Comparison of ENCODE assay signal across 10 cellular contexts in the genomic region with DNA sequence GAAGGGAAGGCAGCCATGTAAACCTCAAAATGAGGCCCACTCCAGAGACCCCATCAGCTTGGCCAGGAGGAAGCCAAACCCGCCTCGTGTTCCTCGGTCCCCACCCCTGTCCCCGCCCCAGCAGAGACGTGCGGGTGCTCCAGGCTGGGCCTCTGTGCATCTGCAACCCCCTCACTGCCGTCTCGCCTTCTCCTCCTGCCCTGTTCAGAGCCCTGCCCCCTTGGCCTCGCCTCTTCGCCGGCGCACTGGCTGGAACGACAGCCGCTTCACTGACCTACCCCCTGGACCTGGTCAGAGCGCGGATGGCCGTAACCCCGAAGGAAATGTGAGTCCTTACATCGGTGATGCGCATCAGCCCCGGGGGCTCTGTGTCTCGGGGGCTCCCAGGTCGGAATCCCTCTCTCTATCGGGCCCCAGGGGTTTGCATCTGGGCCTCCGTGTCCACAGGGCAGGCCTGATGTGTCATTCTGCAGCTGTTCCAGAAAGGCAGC. TPM values are rescaled to one million over a fixed set of nuclear protein-coding genes. Genes with fewer than 3 reads are reported as not detected.
DNase-seq lines count a peak whose midpoint lies in the region; ATAC-seq lines count a peak whose summit lies in the region.
"Had no signal": no experiment of that assay in that cellular context is flagged by ENCODE, and none has a peak within 500 bp of the region (broad histone marks: within the 10 kb centered on the region; RNA-seq: fewer than 3 reads in every experiment).

No MANE protein-coding gene starts in this region.

- peak in 1 of 2 donors; percentile 33 for ATAC-seq in stimulated activated naive B cell treated with anti-CD40 and anti-IgM and Interleukin-4, amounts not matched to agents 10 μg/mL and 1 μg/mL and 100 μg/mL, for 72 hours (replicated peaks)
- ATAC-seq in HG03139 (IDR thresholded peaks at IDR 0.05; ENCODE audit: unreplicated experiment): no peak
- ATAC-seq: activated naive CD8-positive, alpha-beta T cell treated with anti-CD3 and anti-CD28 coated beads, Interleukin-2, amount 50 U/mL, for 24 hours had no signal

- peak; percentile 67 for DNase-seq in HK-2 (ENCODE audit: unreplicated experiment)
- peak; percentile 21 for DNase-seq in iris pigment epithelial cell (ENCODE audit: low read depth)
- DNase-seq in stimulated activated naive B cell treated with anti-CD40 and anti-IgM and Interleukin-4, amounts not matched to agents 10 μg/mL and 1 μg/mL and 100 μg/mL, for 72 hours: no peak
- no peak for DNase-seq in A172 (ENCODE audit: low spot score)
- no peak for DNase-seq in activated CD4-positive, alpha-beta T cell treated with anti-CD3 and anti-CD28 coated beads, Interleukin-2, amount 10 ng/mL, durations not matched to agents 7 days and 5 days
- no peak for DNase-seq in HPDE6-E6E7 (ENCODE audit: extremely low spot score)
- DNase-seq: activated naive CD8-positive, alpha-beta T cell treated with anti-CD3 and anti-CD28 coated beads, Interleukin-2, amount 50 U/mL, for 24 hours; NK-92 treated with Interleukin-12 subunit alpha and Interleukin-12 subunit beta, amount 100 ng/mL, for 24 hours had no signal

- H3K27ac Mint-ChIP-seq in dendritic cell treated with granulocyte-macrophage colony-stimulating factor and Interleukin-4, amounts not matched to agents 40 ng/mL and 50 ng/mL, for 4 days: no peak overlapping the region
- H3K27ac Mint-ChIP-seq in stimulated activated naive B cell treated with anti-CD40 and anti-IgM and Interleukin-4, amounts not matched to agents 10 μg/mL and 1 μg/mL and 100 μg/mL, for 72 hours: peak overlapping the region; percentile 59
- no peak overlapping the region for H3K27ac Mint-ChIP-seq in activated CD4-positive, alpha-beta T cell treated with anti-CD3 and anti-CD28 coated beads, Interleukin-2, amount 10 ng/mL, durations not matched to agents 7 days and 5 days
- H3K27ac Mint-ChIP-seq: activated naive CD8-positive, alpha-beta T cell treated with anti-CD3 and anti-CD28 coated beads, Interleukin-2, amount 50 U/mL, for 24 hours had no signal

- peak overlapping the region; percentile 35 for H3K4me3 Mint-ChIP-seq in dendritic cell treated with granulocyte-macrophage colony-stimulating factor and Interleukin-4, amounts not matched to agents 40 ng/mL and 50 ng/mL, for 4 days
- H3K4me3 Mint-ChIP-seq in stimulated activated naive B cell treated with anti-CD40 and anti-IgM and Interleukin-4, amounts not matched to agents 10 μg/mL and 1 μg/mL and 100 μg/mL, for 72 hours: peak overlapping the region; percentile 73 to 80
- no peak overlapping the region for H3K4me3 Mint-ChIP-seq in activated CD4-positive, alpha-beta T cell treated with anti-CD3 and anti-CD28 coated beads, Interleukin-2, amount 10 ng/mL, durations not matched to agents 7 days and 5 days
- H3K4me3 Mint-ChIP-seq: activated naive CD8-positive, alpha-beta T cell treated with anti-CD3 and anti-CD28 coated beads, Interleukin-2, amount 50 U/mL, for 24 hours had no signal

- no peaks in the 10 kb centered on the region for H3K4me1 Mint-ChIP-seq in dendritic cell treated with granulocyte-macrophage colony-stimulating factor and Interleukin-4, amounts not matched to agents 40 ng/mL and 50 ng/mL, for 4 days (ENCODE audit: low read depth)
- peaks cover 3 to 30% of the 10 kb centered on the region in 2 donors for H3K4me1 Mint-ChIP-seq in stimulated activated naive B cell treated with anti-CD40 and anti-IgM and Interleukin-4, amounts not matched to agents 10 μg/mL and 1 μg/mL and 100 μg/mL, for 72 hours
- H3K4me1 Mint-ChIP-seq in activated CD4-positive, alpha-beta T cell treated with anti-CD3 and anti-CD28 coated beads, Interleukin-2, amount 10 ng/mL, durations not matched to agents 7 days and 5 days: no peaks in the 10 kb centered on the region
- H3K4me1 Mint-ChIP-seq: activated naive CD8-positive, alpha-beta T cell treated with anti-CD3 and anti-CD28 coated beads, Interleukin-2, amount 50 U/mL, for 24 hours had no signal

- CTCF ChIA-PET in activated CD4-positive, alpha-beta T cell treated with anti-CD3 and anti-CD28 coated beads, Interleukin-2, amount 10 ng/mL, durations not matched to agents 7 days and 5 days (lab: Charles Lee): interaction anchor here (0.7 kb wide), 1 partner anchor 15 kb away, joined by 3 read pairs; no protein-coding TSS in a partner anchor

- no peaks in the 10 kb centered on the region for H3K9me3 Mint-ChIP-seq in dendritic cell treated with granulocyte-macrophage colony-stimulating factor and Interleukin-4, amounts not matched to agents 40 ng/mL and 50 ng/mL, for 4 days
- H3K9me3 Mint-ChIP-seq in stimulated activated naive B cell treated with anti-CD40 and anti-IgM and Interleukin-4, amounts not matched to agents 10 μg/mL and 1 μg/mL and 100 μg/mL, for 72 hours: no peaks in the 10 kb centered on the region
- no peaks in the 10 kb centered on the region for H3K9me3 Mint-ChIP-seq in activated CD4-positive, alpha-beta T cell treated with anti-CD3 and anti-CD28 coated beads, Interleukin-2, amount 10 ng/mL, durations not matched to agents 7 days and 5 days
- H3K9me3 Mint-ChIP-seq: activated naive CD8-positive, alpha-beta T cell treated with anti-CD3 and anti-CD28 coated beads, Interleukin-2, amount 50 U/mL, for 24 hours had no signal

- no peaks in the 10 kb centered on the region for H3K36me3 Mint-ChIP-seq in dendritic cell treated with granulocyte-macrophage colony-stimulating factor and Interleukin-4, amounts not matched to agents 40 ng/mL and 50 ng/mL, for 4 days (ENCODE audit: low read depth)
- H3K36me3 Mint-ChIP-seq in stimulated activated naive B cell treated with anti-CD40 and anti-IgM and Interleukin-4, amounts not matched to agents 10 μg/mL and 1 μg/mL and 100 μg/mL, for 72 hours: peaks cover 8 to 11% of the 10 kb centered on the region in 2 donors
- no peaks in the 10 kb centered on the region for H3K36me3 Mint-ChIP-seq in activated CD4-positive, alpha-beta T cell treated with anti-CD3 and anti-CD28 coated beads, Interleukin-2, amount 10 ng/mL, durations not matched to agents 7 days and 5 days (ENCODE audit: low read depth)

- intact Hi-C loops in dendritic cell treated with granulocyte-macrophage colony-stimulating factor and Interleukin-4, amounts not matched to agents 40 ng/mL and 50 ng/mL, for 4 days (cut with micrococcal nuclease): no loop called here

- peaks cover 14% of the 10 kb centered on the region for H3K27me3 Mint-ChIP-seq in dendritic cell treated with granulocyte-macrophage colony-stimulating factor and Interleukin-4, amounts not matched to agents 40 ng/mL and 50 ng/mL, for 4 days
- no peaks in the 10 kb centered on the region for H3K27me3 Mint-ChIP-seq in stimulated activated naive B cell treated with anti-CD40 and anti-IgM and Interleukin-4, amounts not matched to agents 10 μg/mL and 1 μg/mL and 100 μg/mL, for 72 hours
- H3K27me3 Mint-ChIP-seq in activated CD4-positive, alpha-beta T cell treated with anti-CD3 and anti-CD28 coated beads, Interleukin-2, amount 10 ng/mL, durations not matched to agents 7 days and 5 days: no peaks in the 10 kb centered on the region
- H3K27me3 Mint-ChIP-seq: activated naive CD8-positive, alpha-beta T cell treated with anti-CD3 and anti-CD28 coated beads, Interleukin-2, amount 50 U/mL, for 24 hours had no signal

- POLR2A ChIA-PET in activated CD4-positive, alpha-beta T cell treated with anti-CD3 and anti-CD28 coated beads, Interleukin-2, amount 10 ng/mL, durations not matched to agents 7 days and 5 days (lab: Charles Lee): no interaction called here

RNA-seq across cellular contexts. Expression of a gene that starts 32.2 kb away (rescaled TPM):
- 29.1 and 31.5 TPM in 2 replicates for total RNA-seq in A172 (2014; rRNA removed; shearing (Covaris generic))
- 10 to 100 TPM; 23.1 to 24.1 TPM for total RNA-seq in activated CD4-positive, alpha-beta T cell treated with anti-CD3 and anti-CD28 coated beads, Interleukin-2, amount 10 ng/mL, durations not matched to agents 7 days and 5 days

RNA-seq across cellular contexts. Expression of a gene that starts 42.3 kb away (rescaled TPM):
- total RNA-seq in A172 (2014; rRNA removed; shearing (Covaris generic)): 4.0 and 5.0 TPM in 2 replicates
- total RNA-seq in activated CD4-positive, alpha-beta T cell treated with anti-CD3 and anti-CD28 coated beads, Interleukin-2, amount 10 ng/mL, durations not matched to agents 7 days and 5 days: 10 to 100 TPM; 20.6 to 22.2 TPM

Comparison
In these comparisons a context has a peak if more than half of its experiments do, and no peak if none do; other contexts are left out.
1. DNase-seq: peak in HK-2 (single experiment) and iris pigment epithelial cell (single experiment); none in stimulated activated naive B cell treated with anti-CD40 and anti-IgM and Interleukin-4, amounts not matched to agents 10 μg/mL and 1 μg/mL and 100 μg/mL, for 72 hours (single experiment), A172 (single experiment), activated CD4-positive, alpha-beta T cell treated with anti-CD3 and anti-CD28 coated beads, Interleukin-2, amount 10 ng/mL, durations not matched to agents 7 days and 5 days (single experiment) and HPDE6-E6E7 (single experiment).